In genomic region chr9:100784755-100785154, GRCh38 we compare ENCODE assay signal across 24 cellular contexts.
DNase-seq lines count a peak whose midpoint lies in the region; FAIRE-seq lines count a peak whose summit lies in the region.
"Had no signal": no experiment of that assay in that cellular context is flagged by ENCODE, and none has a peak within 500 bp of the region (broad histone marks: within the 10 kb centered on the region; RNA-seq: fewer than 3 reads in every experiment).

No MANE protein-coding gene starts in this region.

- intact Hi-C loops in head of caudate nucleus (cut with DNase I), result no loop called here

- DNase-seq in Ammon's horn (ENCODE audit: low spot score) (peak; percentile 24), head of caudate nucleus (peak in 36 of 42 donors; percentile 6 to 76 (median 31)), putamen (ENCODE audit: low spot score) (peak; percentile 47), frontal cortex (ENCODE audit: low spot score in 2 of 2) (no peak), GM19238 (ENCODE audit: insufficient read length, low spot score) (no peak)
- DNase-seq: AML-193; BE2C; C1 segment of cervical spinal cord; CD4-positive, alpha-beta memory T cell; CD4-positive, CD25-positive, alpha-beta regulatory T cell; CD8-positive, alpha-beta memory T cell; COR-L47; DMS 273 treated with DMSO at 0.1 percent for 48 hours; DMS153; DMS53; DMS79; DND-41; EL; GDM1 had no signal

- FAIRE-seq in frontal cortex (lab: Jason Lieb, UNC), result no peak
- FAIRE-seq: A549, GM12878, GM12892, GM18507, GM19239 had no signal

Comparison
In these comparisons a context has a peak if more than half of its experiments do, and no peak if none do; other contexts are left out.
1. DNase-seq: peak in Ammon's horn (single experiment), head of caudate nucleus (36 of 42) and putamen (single experiment); none in frontal cortex (0 of 2) and GM19238 (single experiment).